ENCODE assay signal across 14 cellular contexts in the genomic region with DNA sequence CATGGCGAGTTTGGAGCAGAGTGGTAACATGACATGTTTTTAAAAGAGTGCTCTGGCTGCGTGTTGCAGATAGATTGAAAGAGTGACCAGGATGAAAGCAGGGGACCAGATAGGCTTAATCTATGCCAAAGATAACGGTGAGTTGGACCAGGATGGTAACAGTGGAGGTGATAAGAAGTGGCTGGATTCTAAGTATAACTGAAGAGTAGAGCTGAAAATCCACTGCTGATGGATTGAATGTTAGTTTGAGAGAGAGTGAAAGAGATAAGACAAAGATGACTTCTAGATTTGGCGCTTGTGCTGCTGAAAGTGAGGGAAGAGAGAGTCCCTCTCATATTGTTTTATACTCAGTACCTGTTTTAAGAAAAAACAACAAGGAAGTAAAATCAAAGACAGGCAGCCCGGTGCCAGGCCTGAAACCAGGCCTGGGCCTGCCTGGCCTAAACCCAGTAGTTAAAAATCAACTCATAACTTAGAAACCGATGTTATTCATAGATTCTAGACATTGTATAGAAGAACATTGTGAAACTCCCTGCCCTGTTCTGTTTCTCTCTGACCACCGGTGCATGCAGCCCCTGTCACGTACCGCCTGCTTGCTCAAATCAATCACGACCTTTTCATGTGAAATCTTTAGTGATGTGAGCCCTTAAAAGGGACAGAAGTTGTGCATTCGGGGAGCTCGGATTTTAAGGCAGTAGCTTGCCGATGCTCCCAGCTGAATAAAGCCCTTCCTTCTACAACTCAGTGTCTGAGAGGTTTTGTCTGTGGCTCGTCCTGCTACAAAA. TPM values are rescaled to one million over a fixed set of nuclear protein-coding genes. Genes with fewer than 3 reads are reported as not detected.
DNase-seq lines count a peak whose midpoint lies in the region; ATAC-seq, FAIRE-seq and TF ChIP-seq lines count a peak whose summit lies in the region.
"Not testable (repeated sequence)": the region's sequence is repeated elsewhere in the genome, so short reads cannot be mapped to it uniquely, and the experiment has no call there.
"Had no signal": no experiment of that assay in that cellular context is flagged by ENCODE, and none has a peak within 500 bp of the region (broad histone marks: within the 10 kb centered on the region; RNA-seq: fewer than 3 reads in every experiment).

No MANE protein-coding gene starts in this region.

- H4K20me1 ChIP-seq in HepG2 (ENCODE audit: insufficient read depth, low read length): not testable (repeated sequence)

- CTCF ChIA-PET in HepG2 (lab: Yijun Ruan, JAX; ENCODE audit: low intra/inter-chr PET ratio, low total read pairs): not testable (repeated sequence)

- TF ChIP-seq CTCF in HepG2 (CRISPR knock-in tag; IDR thresholded peaks at IDR 0.05): not testable (repeated sequence)

- intact Hi-C loops in HepG2 (cut with micrococcal nuclease; ENCODE audit: unreplicated experiment): not testable (repeated sequence)

- in situ Hi-C loops in HepG2 (cut with HindIII; ENCODE audit: extremely low pct_ligation_motif_present, low pct_unique_long_range_greater_than_20kb): not testable (repeated sequence)

- not testable (repeated sequence) for H3K9me3 ChIP-seq in HepG2 (ENCODE audit: low read length)

- POLR2A ChIA-PET in HepG2 (lab: Yijun Ruan, JAX): not testable (repeated sequence)

- FAIRE-seq in GM18507 (lab: Jason Lieb, UNC): peak; percentile 67
- not testable (repeated sequence) for FAIRE-seq in HepG2 (lab: Jason Lieb, UNC)

- not testable (repeated sequence) for H3K4me2 ChIP-seq in HepG2 (ENCODE audit: low read depth, low read length)

- not testable (repeated sequence) for H3K9ac ChIP-seq in HepG2 (ENCODE audit: insufficient read depth, low read depth, low read length)

- ATAC-seq in GM18909 (IDR thresholded peaks at IDR 0.05; ENCODE audit: poor library complexity, unreplicated experiment): peak; percentile 39
- peak; percentile 9 for ATAC-seq in GM19468 (IDR thresholded peaks at IDR 0.05; ENCODE audit: extremely low read depth, unreplicated experiment)
- ATAC-seq in HG02642 (IDR thresholded peaks at IDR 0.05; ENCODE audit: poor library complexity, unreplicated experiment): peak; percentile 47
- peak; percentile 32 for ATAC-seq in HG03139 (IDR thresholded peaks at IDR 0.05; ENCODE audit: unreplicated experiment)
- peak; percentile 36 for ATAC-seq in HG03565 (IDR thresholded peaks at IDR 0.05; ENCODE audit: unreplicated experiment)
- ATAC-seq in HepG2: peak; percentile 35; the same call in 2 of the 3 replicates

- not testable (repeated sequence) for H3K4me3 ChIP-seq in HepG2 (replicated peaks in 1 of 3; ENCODE audit: insufficient read depth in 1 of 3, low read depth in 2 of 3, low read length in 3 of 3)

- not testable (repeated sequence) for H3K4me1 ChIP-seq in HepG2 (ENCODE audit: insufficient read depth, low read length)

- H3K36me3 ChIP-seq in HepG2 (replicated peaks in 1 of 2; ENCODE audit: control insufficient read depth in 1 of 2, insufficient read depth in 2 of 2, low read length in 2 of 2): not testable (repeated sequence)

- TF ChIP-seq EP300 in HepG2 (IDR thresholded peaks at IDR 0.05; ENCODE audit: low read depth in 2 of 2, low read length in 2 of 2); HepG2 (CRISPR knock-in tag; IDR thresholded peaks at IDR 0.05; ENCODE audit: borderline replicate concordance): not testable (repeated sequence)

- H2AFZ ChIP-seq in HepG2 (ENCODE audit: low read length): not testable (repeated sequence)

- not testable (repeated sequence) for TF ChIP-seq RAD21 in HepG2 (CRISPR knock-in tag; IDR thresholded peaks at IDR 0.05)

- not testable (repeated sequence) for DNase-seq in GM18507 (ENCODE audit: extremely low spot score, insufficient read length, low read depth); HepG2 (ENCODE audit: low spot score)

- not testable (repeated sequence) for BruUV-seq in HepG2 (replicated peaks; lab: Mats Ljungman, UMichigan)

- not testable (repeated sequence) for H3K79me2 ChIP-seq in HepG2 (ENCODE audit: insufficient read depth, low read length)

- 25% methylated on average over 13 of the region's 14 CpGs for WGBS in HepG2 (ENCODE audit: low lambda C conversion rate)

- H3K27ac ChIP-seq in HepG2 (ENCODE audit: extremely low read length, insufficient read depth, low read length): not testable (repeated sequence)

- H3K27me3 ChIP-seq in HepG2 (ENCODE audit: control insufficient read depth in 1 of 2, insufficient read depth in 2 of 2, low read length in 2 of 2): not testable (repeated sequence)

- not testable (repeated sequence) for TF ChIP-seq POLR2A in HepG2 (IDR thresholded peaks at IDR 0.05; ENCODE audit: insufficient read depth in 1 of 2, low read depth in 2 of 2, low read length in 2 of 2)

RNA-seq across cellular contexts. Expression of gene MYOCOS, which starts 6.7 kb away (rescaled TPM):
- total RNA-seq in HepG2 (2016; rRNA removed; fragmentation: Illumina TruSeq; extraction: Trizol): not detected in 2 replicates
- not detected in 2 replicates for total RNA-seq in HepG2 (2016; cell fraction: cytosol; rRNA removed; fragmentation: Illumina TruSeq; extraction: Trizol; ENCODE audit: low read depth)
- total RNA-seq in HepG2 (2016; cell fraction: insoluble cytoplasmic fraction; rRNA removed; fragmentation: Illumina TruSeq; extraction: Trizol): not detected in 2 replicates
- total RNA-seq in HepG2 (2016; cell fraction: membrane; rRNA removed; fragmentation: Illumina TruSeq; extraction: Trizol): not detected in 2 replicates
- not detected in 2 replicates for total RNA-seq in HepG2 (2016; cell fraction: nucleus; rRNA removed; fragmentation: Illumina TruSeq; extraction: Trizol)
- not detected in 2 replicates for polyA plus RNA-seq in HepG2 (2011; rRNA removed)
- not detected in 2 replicates for polyA plus RNA-seq in HepG2 (2011; cell fraction: cytosol; rRNA removed)
- polyA plus RNA-seq in HepG2 (2011; cell fraction: nucleus; rRNA removed): not detected in 2 replicates
- polyA plus RNA-seq in HepG2 (2012): not detected in 2 replicates
- not detected in 2 replicates for polyA plus RNA-seq in HepG2 (2016; cell fraction: cytosol; fragmentation: Illumina TruSeq; extraction: Trizol; ENCODE audit: low read depth)
- polyA plus RNA-seq in HepG2 (2016; cell fraction: insoluble cytoplasmic fraction; fragmentation: Illumina TruSeq; extraction: Trizol; ENCODE audit: low read depth): not detected in 2 replicates
- not detected in 2 replicates for polyA plus RNA-seq in HepG2 (2016; cell fraction: membrane; fragmentation: Illumina TruSeq; extraction: Trizol; ENCODE audit: low read depth)
- not detected in 2 replicates for polyA plus RNA-seq in HepG2 (2016; cell fraction: nucleus; fragmentation: Illumina TruSeq; extraction: Trizol; ENCODE audit: insufficient read depth, low read depth)
- polyA minus RNA-seq in HepG2 (2011; rRNA and poly(A)+ RNA removed; ENCODE audit: low replicate concordance): not detected in 2 replicates
- polyA minus RNA-seq in HepG2 (2011; cell fraction: cytosol; rRNA and poly(A)+ RNA removed): not detected in 2 replicates
- not detected in 2 replicates for polyA minus RNA-seq in HepG2 (2011; cell fraction: nucleus; rRNA and poly(A)+ RNA removed)
- total RNA-seq: CD8-positive, alpha-beta T cell; GM23248; PC-9 had no signal
- polyA plus RNA-seq: GM23248 had no signal

RNA-seq across cellular contexts. Expression of gene MYOC, which starts 37.2 kb away (rescaled TPM):
- not detected in 2 replicates for total RNA-seq in HepG2 (2016; rRNA removed; fragmentation: Illumina TruSeq; extraction: Trizol)
- not detected in 2 replicates for total RNA-seq in HepG2 (2016; cell fraction: cytosol; rRNA removed; fragmentation: Illumina TruSeq; extraction: Trizol; ENCODE audit: low read depth)
- not detected in 2 replicates for total RNA-seq in HepG2 (2016; cell fraction: insoluble cytoplasmic fraction; rRNA removed; fragmentation: Illumina TruSeq; extraction: Trizol)
- total RNA-seq in HepG2 (2016; cell fraction: membrane; rRNA removed; fragmentation: Illumina TruSeq; extraction: Trizol): not detected in 2 replicates
- not detected in 2 replicates for total RNA-seq in HepG2 (2016; cell fraction: nucleus; rRNA removed; fragmentation: Illumina TruSeq; extraction: Trizol)
- not detected in 2 replicates for polyA plus RNA-seq in HepG2 (2011; rRNA removed)
- not detected in 2 replicates for polyA plus RNA-seq in HepG2 (2011; cell fraction: cytosol; rRNA removed)
- polyA plus RNA-seq in HepG2 (2011; cell fraction: nucleus; rRNA removed): 0.10 TPM in 1 of 2 replicates, not detected in the other
- polyA plus RNA-seq in HepG2 (2012): not detected in 2 replicates
- polyA plus RNA-seq in HepG2 (2016; cell fraction: cytosol; fragmentation: Illumina TruSeq; extraction: Trizol; ENCODE audit: low read depth): not detected in 2 replicates
- not detected in 2 replicates for polyA plus RNA-seq in HepG2 (2016; cell fraction: insoluble cytoplasmic fraction; fragmentation: Illumina TruSeq; extraction: Trizol; ENCODE audit: low read depth)
- polyA plus RNA-seq in HepG2 (2016; cell fraction: membrane; fragmentation: Illumina TruSeq; extraction: Trizol; ENCODE audit: low read depth): not detected in 2 replicates
- not detected in 2 replicates for polyA plus RNA-seq in HepG2 (2016; cell fraction: nucleus; fragmentation: Illumina TruSeq; extraction: Trizol; ENCODE audit: insufficient read depth, low read depth)
- polyA minus RNA-seq in HepG2 (2011; rRNA and poly(A)+ RNA removed; ENCODE audit: low replicate concordance): not detected in 2 replicates
- polyA minus RNA-seq in HepG2 (2011; cell fraction: cytosol; rRNA and poly(A)+ RNA removed): not detected in 2 replicates
- not detected in 2 replicates for polyA minus RNA-seq in HepG2 (2011; cell fraction: nucleus; rRNA and poly(A)+ RNA removed)
- total RNA-seq: A673; Calu3; CD8-positive, alpha-beta T cell; GM23248; PC-9; T-cell had no signal
- polyA plus RNA-seq: GM23248, IgD-negative memory B cell had no signal
